In the genomic region with DNA sequence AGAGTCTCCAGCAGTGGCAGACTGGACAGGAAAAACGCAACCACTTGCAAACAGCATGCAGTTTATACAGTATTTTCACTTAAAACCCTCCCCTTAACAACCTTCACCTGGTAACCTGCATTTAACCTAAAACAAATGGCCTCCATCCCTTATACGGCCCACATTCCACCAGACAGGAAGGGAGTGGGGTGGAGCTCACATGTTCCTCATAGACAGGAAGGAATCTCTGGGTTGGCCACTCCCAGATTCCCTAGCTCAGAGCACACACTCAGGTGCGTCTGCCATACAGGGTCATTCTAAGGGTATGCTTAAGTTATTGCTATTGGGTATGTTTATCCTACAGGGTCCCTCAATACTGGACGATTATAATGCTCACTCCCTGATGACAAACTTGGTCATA, we compare ENCODE assay signal across 24 cellular contexts.
"Had no signal": no experiment of that assay in that cellular context is flagged by ENCODE, and none has a peak within 500 bp of the region (broad histone marks: within the 10 kb centered on the region; RNA-seq: fewer than 3 reads in every experiment).

No MANE protein-coding gene starts in this region.

- H3K4me3 ChIP-seq: body of pancreas, dorsolateral prefrontal cortex, ovary, psoas muscle, suprapubic skin, transverse colon had no signal

- H3K9me3 ChIP-seq: ovary had no signal

- H3K27ac ChIP-seq: body of pancreas, dorsolateral prefrontal cortex, epithelial cell of prostate, ovary, psoas muscle, suprapubic skin, transverse colon had no signal

- DNase-seq: activated CD4-positive, alpha-beta T cell treated with anti-CD3 and anti-CD28 coated beads, Interleukin-2, amount 10 ng/mL, durations not matched to agents 7 days and 5 days; activated CD8-positive, alpha-beta T cell treated with anti-CD3 and anti-CD28 coated beads, Interleukin-2, amount 10 ng/mL, durations not matched to agents 7 days and 5 days; activated naive CD4-positive, alpha-beta T cell treated with Interleukin-2 at 50 U/mL for 16 hours; activated naive CD8-positive, alpha-beta T cell treated with anti-CD3 and anti-CD28 coated beads, Interleukin-2, amount 10 ng/mL, durations not matched to agents 7 days and 5 days; activated T-cell treated with anti-CD3 and anti-CD28 coated beads, Interleukin-2, amount 50 U/mL, for 24 hours; body of pancreas; caudate nucleus; dorsolateral prefrontal cortex; foreskin melanocyte; glutamatergic neuron; hypothalamus; left ventricle myocardium superior; naive thymus-derived CD8-positive, alpha-beta T cell; ovary; psoas muscle; right cardiac atrium; small intestine; stimulated activated CD4-positive, alpha-beta T cell treated with anti-CD3 and anti-CD28 coated beads, Interleukin-15, amount 100 ng/mL, for 24 hours; stimulated activated CD4-positive, alpha-beta T cell treated with anti-CD3 and anti-CD28 coated beads, Interleukin-2, amount 100 ng/mL, for 48 hours; stimulated activated naive CD8-positive, alpha-beta T cell treated with anti-CD3 and anti-CD28 coated beads, Interleukin-15, amount 100 ng/mL, for 72 hours; transverse colon had no signal

- ATAC-seq: activated CD4-positive, CD25-positive, alpha-beta regulatory T cell treated with anti-CD3 and anti-CD28 coated beads, Interleukin-2, amount 50 U/mL, for 24 hours; activated CD8-positive, alpha-beta T cell treated with anti-CD3 and anti-CD28 coated beads, Interleukin-2, amount 10 ng/mL, durations not matched to agents 7 days and 5 days; body of pancreas; left ventricle myocardium superior; naive thymus-derived CD8-positive, alpha-beta T cell; psoas muscle; right cardiac atrium; stimulated activated naive CD8-positive, alpha-beta T cell treated with anti-CD3 and anti-CD28 coated beads, Interleukin-15, amount 100 ng/mL, for 72 hours had no signal

- H3K4me1 ChIP-seq: body of pancreas, psoas muscle, suprapubic skin, transverse colon had no signal

- H3K27me3 ChIP-seq: body of pancreas, dorsolateral prefrontal cortex, ovary, suprapubic skin, transverse colon had no signal

- H3K36me3 ChIP-seq: ovary, suprapubic skin, transverse colon had no signal
